1 cellular context compared by ENCODE assay signal in the genomic region with DNA sequence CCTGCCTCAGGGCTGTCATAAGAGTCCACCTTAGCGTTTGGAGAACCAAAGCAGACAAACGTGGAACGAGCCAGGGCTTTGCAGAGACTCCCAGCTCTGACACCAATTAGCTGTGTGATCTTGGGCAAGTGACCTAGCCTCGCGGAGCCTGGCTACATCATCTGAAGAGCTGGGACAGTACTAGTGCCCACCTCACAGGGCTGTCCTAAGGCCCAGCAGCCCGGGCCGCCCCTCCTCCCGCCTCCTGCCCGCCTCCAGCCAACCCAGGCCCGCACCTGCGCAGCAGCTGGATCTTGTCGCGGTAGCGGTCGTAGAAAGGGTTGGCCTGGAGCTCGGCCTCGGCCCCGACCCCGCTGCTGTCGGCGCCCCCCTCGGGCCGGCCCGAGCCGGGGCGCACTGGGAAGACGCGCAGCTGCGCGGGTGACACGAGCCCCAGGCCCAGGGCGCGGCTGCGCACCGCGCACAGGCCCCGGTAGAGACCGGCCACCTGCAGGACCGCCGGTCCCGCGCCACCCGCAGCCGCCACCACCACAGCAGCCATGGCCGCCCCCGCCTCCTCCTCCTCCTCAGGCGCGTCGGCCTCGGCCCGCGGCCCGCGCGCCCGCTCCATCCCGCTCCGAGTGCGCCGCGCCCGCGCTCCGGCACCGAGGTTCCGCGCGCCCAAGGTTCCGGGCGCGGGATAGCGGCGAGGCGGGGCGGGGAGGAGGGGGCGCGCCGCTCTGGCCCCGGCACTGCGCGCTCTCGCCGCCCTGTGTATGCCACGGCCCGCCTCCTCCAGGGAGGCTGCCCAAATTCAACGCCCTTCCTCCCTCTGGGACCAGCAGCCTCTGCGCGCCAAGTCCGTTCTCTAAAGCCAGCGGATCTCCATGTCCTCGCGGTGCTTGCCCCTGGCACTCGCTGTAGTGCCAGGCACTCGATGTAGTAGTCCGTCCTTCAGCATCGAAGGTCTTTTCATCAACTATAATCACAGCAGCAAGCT.
TF ChIP-seq lines count a peak whose summit lies in the region.

A gene with protein sequence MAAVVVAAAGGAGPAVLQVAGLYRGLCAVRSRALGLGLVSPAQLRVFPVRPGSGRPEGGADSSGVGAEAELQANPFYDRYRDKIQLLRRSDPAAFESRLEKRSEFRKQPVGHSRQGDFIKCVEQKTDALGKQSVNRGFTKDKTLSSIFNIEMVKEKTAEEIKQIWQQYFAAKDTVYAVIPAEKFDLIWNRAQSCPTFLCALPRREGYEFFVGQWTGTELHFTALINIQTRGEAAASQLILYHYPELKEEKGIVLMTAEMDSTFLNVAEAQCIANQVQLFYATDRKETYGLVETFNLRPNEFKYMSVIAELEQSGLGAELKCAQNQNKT (minus strand): TSS at position 583 of the 979 bp plus-strand sequence. CDS start 42 bp downstream, at position 541.

TF ChIP-seq in Ishikawa, 13 proteins besides CTCF, POLR2A, EP300 and RAD21 (continued from another document):
- TF ChIP-seq, protein P1, sequence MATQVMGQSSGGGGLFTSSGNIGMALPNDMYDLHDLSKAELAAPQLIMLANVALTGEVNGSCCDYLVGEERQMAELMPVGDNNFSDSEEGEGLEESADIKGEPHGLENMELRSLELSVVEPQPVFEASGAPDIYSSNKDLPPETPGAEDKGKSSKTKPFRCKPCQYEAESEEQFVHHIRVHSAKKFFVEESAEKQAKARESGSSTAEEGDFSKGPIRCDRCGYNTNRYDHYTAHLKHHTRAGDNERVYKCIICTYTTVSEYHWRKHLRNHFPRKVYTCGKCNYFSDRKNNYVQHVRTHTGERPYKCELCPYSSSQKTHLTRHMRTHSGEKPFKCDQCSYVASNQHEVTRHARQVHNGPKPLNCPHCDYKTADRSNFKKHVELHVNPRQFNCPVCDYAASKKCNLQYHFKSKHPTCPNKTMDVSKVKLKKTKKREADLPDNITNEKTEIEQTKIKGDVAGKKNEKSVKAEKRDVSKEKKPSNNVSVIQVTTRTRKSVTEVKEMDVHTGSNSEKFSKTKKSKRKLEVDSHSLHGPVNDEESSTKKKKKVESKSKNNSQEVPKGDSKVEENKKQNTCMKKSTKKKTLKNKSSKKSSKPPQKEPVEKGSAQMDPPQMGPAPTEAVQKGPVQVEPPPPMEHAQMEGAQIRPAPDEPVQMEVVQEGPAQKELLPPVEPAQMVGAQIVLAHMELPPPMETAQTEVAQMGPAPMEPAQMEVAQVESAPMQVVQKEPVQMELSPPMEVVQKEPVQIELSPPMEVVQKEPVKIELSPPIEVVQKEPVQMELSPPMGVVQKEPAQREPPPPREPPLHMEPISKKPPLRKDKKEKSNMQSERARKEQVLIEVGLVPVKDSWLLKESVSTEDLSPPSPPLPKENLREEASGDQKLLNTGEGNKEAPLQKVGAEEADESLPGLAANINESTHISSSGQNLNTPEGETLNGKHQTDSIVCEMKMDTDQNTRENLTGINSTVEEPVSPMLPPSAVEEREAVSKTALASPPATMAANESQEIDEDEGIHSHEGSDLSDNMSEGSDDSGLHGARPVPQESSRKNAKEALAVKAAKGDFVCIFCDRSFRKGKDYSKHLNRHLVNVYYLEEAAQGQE (IDR thresholded peaks at IDR 0.05; ENCODE audit: low read depth), result no peak
